24 cellular contexts compared by ENCODE assay signal in the genomic region with DNA sequence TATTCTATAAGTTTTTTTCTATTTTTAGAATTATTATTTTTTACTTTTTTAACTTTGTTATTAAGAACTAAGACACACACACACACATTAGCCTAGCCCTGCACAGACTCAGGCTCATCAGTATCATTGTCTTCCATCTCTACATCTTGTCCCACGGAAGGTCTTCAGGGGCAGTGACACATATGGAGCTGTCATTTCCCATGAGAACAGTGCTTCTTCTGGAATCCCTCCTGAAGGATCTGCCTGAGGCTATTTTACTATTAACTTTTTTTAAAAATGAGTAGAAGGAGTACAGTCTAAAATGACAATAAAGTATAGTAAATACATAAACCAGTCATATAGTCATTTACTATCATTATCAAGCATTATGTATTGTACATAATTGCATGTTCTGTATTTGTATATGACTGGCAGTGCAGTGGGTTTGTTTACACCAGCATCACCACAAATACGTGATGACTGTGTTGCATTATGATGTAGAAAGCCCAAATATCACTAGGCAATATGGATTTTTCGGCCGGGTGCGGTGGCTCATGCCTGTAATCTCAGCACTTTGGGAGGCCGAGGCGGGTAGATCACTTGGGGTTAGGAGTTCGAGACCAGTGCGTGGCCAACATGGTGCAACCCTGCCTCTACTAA. TPM values are rescaled to one million over a fixed set of nuclear protein-coding genes. Genes with fewer than 3 reads are reported as not detected.
A peak's percentile ranks its signal among the peaks of the same experiment; 100 is the strongest.
DNase-seq lines count a peak whose midpoint lies in the region; TF ChIP-seq lines count a peak whose summit lies in the region.
"Had no signal": no experiment of that assay in that cellular context is flagged by ENCODE, and none has a peak within 500 bp of the region (broad histone marks: within the 10 kb centered on the region; RNA-seq: fewer than 3 reads in every experiment).

No MANE protein-coding gene starts in this region.

- H3K4me1 Mint-ChIP-seq in activated naive CD8-positive, alpha-beta T cell (ENCODE audit: low read depth): peaks cover 62% of the 10 kb centered on the region
- H3K4me1 Mint-ChIP-seq in activated naive CD8-positive, alpha-beta T cell treated with anti-CD3 and anti-CD28 coated beads for 36 hours: peaks cover 46% of the 10 kb centered on the region

- H3K27me3 Mint-ChIP-seq in activated naive CD8-positive, alpha-beta T cell: no peaks in the 10 kb centered on the region
- no peaks in the 10 kb centered on the region for H3K27me3 Mint-ChIP-seq in activated naive CD8-positive, alpha-beta T cell treated with anti-CD3 and anti-CD28 coated beads for 36 hours
- H3K27me3 Mint-ChIP-seq: CD8-positive, alpha-beta memory T cell had no signal

- no peak for DNase-seq in activated naive CD8-positive, alpha-beta T cell treated with anti-CD3 and anti-CD28 coated beads for 36 hours
- DNase-seq in RPMI7951 (ENCODE audit: low read depth) (peak; percentile 15), fibroblast of villous mesenchyme (ENCODE audit: low read depth) (peak; percentile 23), Kasumi-1 (lab: John Stamatoyannopoulos, UW) (no peak), hepatic stellate cell (ENCODE audit: low spot score) (no peak)
- no peak for DNase-seq in activated naive CD4-positive, alpha-beta T cell (lab: John Stamatoyannopoulos, UW)
- DNase-seq: 8988T; ACHN; BE2C; Calu3; CD8-positive, alpha-beta memory T cell; DND-41; MV-4-11; NCI-H1105; NCI-H1436 treated with DMSO at 0.1 percent for 48 hours; NCI-H187 treated with DMSO at 0.1 percent for 48 hours; NCI-H2171 treated with DMSO at 0.1 percent for 48 hours; NCI-H345; NCI-H524; NCI-H774; PC-9; SHP77 treated with DMSO at 0.1 percent for 48 hours had no signal

- H3K9me3 Mint-ChIP-seq in activated naive CD8-positive, alpha-beta T cell (ENCODE audit: low read depth): no peaks in the 10 kb centered on the region
- H3K9me3 Mint-ChIP-seq in activated naive CD8-positive, alpha-beta T cell treated with anti-CD3 and anti-CD28 coated beads for 36 hours: no peaks in the 10 kb centered on the region
- H3K9me3 Mint-ChIP-seq: CD14-positive monocyte; CD8-positive, alpha-beta memory T cell had no signal

- no peak overlapping the region for H3K4me3 Mint-ChIP-seq in activated naive CD8-positive, alpha-beta T cell
- no peak overlapping the region for H3K4me3 Mint-ChIP-seq in activated naive CD8-positive, alpha-beta T cell treated with anti-CD3 and anti-CD28 coated beads for 36 hours
- H3K4me3 Mint-ChIP-seq: CD14-positive monocyte; CD8-positive, alpha-beta memory T cell had no signal

- H3K36me3 Mint-ChIP-seq in activated naive CD8-positive, alpha-beta T cell: no peaks in the 10 kb centered on the region
- peaks cover 10% of the 10 kb centered on the region for H3K36me3 Mint-ChIP-seq in activated naive CD8-positive, alpha-beta T cell treated with anti-CD3 and anti-CD28 coated beads for 36 hours

- no peak for TF ChIP-seq CTCF in fibroblast of villous mesenchyme (IDR thresholded peaks at IDR 0.05; ENCODE audit: insufficient read depth, low read depth, low read length)

- H3K4me3 ChIP-seq in fibroblast of villous mesenchyme (ENCODE audit: low read depth, low read length): no peak overlapping the region
- H3K4me3 ChIP-seq: PC-9 had no signal

- peak overlapping the region; percentile 8 for H3K27ac Mint-ChIP-seq in activated naive CD8-positive, alpha-beta T cell
- no peak overlapping the region for H3K27ac Mint-ChIP-seq in activated naive CD8-positive, alpha-beta T cell treated with anti-CD3 and anti-CD28 coated beads for 36 hours
- H3K27ac Mint-ChIP-seq: CD8-positive, alpha-beta memory T cell had no signal

RNA-seq across cellular contexts. Expression of a gene that starts 57.9 kb away (rescaled TPM):
- total RNA-seq in activated naive CD8-positive, alpha-beta T cell treated with anti-CD3 and anti-CD28 coated beads for 36 hours: 10 to 100 TPM; 33.9 to 41.9 TPM
- total RNA-seq in RPMI7951 (2014; rRNA removed; shearing (Covaris generic)): 7.8 and 17.9 TPM in 2 replicates
- total RNA-seq in fibroblast of villous mesenchyme: 16.8 and 20.3 TPM in 2 replicates

Comparison
In these comparisons a context has a peak if more than half of its experiments do, and no peak if none do; other contexts are left out.
1. DNase-seq: peak in RPMI7951 (single experiment) and fibroblast of villous mesenchyme (single experiment); none in activated naive CD8-positive, alpha-beta T cell treated with anti-CD3 and anti-CD28 coated beads for 36 hours (single experiment), Kasumi-1 (0 of 2), activated naive CD4-positive, alpha-beta T cell (0 of 4) and hepatic stellate cell (single experiment).